ENCODE assay signal across 23 cellular contexts in genomic region chr1:5554784-5555183, GRCh38.
"Had no signal": no experiment of that assay in that cellular context is flagged by ENCODE, and none has a peak within 500 bp of the region (broad histone marks: within the 10 kb centered on the region; RNA-seq: fewer than 3 reads in every experiment).

No MANE protein-coding gene starts in this region.

- H3K4me3 Mint-ChIP-seq: dendritic cell treated with granulocyte-macrophage colony-stimulating factor and Interleukin-4, amounts not matched to agents 40 ng/mL and 50 ng/mL, for 4 days; effector memory CD8-positive, alpha-beta T cell; endodermal cell had no signal

- H3K27ac Mint-ChIP-seq: dendritic cell treated with granulocyte-macrophage colony-stimulating factor and Interleukin-4, amounts not matched to agents 40 ng/mL and 50 ng/mL, for 4 days; effector memory CD8-positive, alpha-beta T cell; endodermal cell had no signal

- H3K27ac ChIP-seq: colonic mucosa, coronary artery, dorsolateral prefrontal cortex, epithelial cell of prostate, esophagus squamous epithelium, foreskin keratinocyte, gastrocnemius medialis, gastroesophageal sphincter, heart left ventricle, heart right ventricle had no signal

- H3K9me3 ChIP-seq: colonic mucosa had no signal

- H3K4me3 ChIP-seq: colonic mucosa, coronary artery, dorsolateral prefrontal cortex, esophagus squamous epithelium, gastrocnemius medialis, gastroesophageal sphincter, heart left ventricle, heart right ventricle had no signal

- H3K4me1 Mint-ChIP-seq: endodermal cell had no signal

- DNase-seq: colonic mucosa; cortex of kidney; dermis blood vessel endothelial cell; dorsolateral prefrontal cortex; effector CD4-positive, alpha-beta T cell; effector CD8-positive, alpha-beta T cell; effector memory CD4-positive, alpha-beta T cell; effector memory CD8-positive, alpha-beta T cell; endodermal cell; erythroblast; esophagus squamous epithelium; foreskin fibroblast; foreskin keratinocyte; foreskin melanocyte; gastrocnemius medialis; glutamatergic neuron; head of caudate nucleus; heart left ventricle; heart right ventricle had no signal

- H3K36me3 ChIP-seq: colonic mucosa, esophagus squamous epithelium, gastrocnemius medialis, gastroesophageal sphincter, heart left ventricle, heart right ventricle had no signal

- H3K27me3 ChIP-seq: colonic mucosa, foreskin keratinocyte, gastrocnemius medialis had no signal

- H3K4me1 ChIP-seq: colonic mucosa, esophagus squamous epithelium, foreskin keratinocyte, gastrocnemius medialis, gastroesophageal sphincter, heart left ventricle, heart right ventricle had no signal
